8 cellular contexts compared by ENCODE assay signal in genomic region chr9:95504053-95504963, GRCh38. TPM values are rescaled to one million over a fixed set of nuclear protein-coding genes. Genes with fewer than 3 reads are reported as not detected.
DNase-seq lines count a peak whose midpoint lies in the region; ATAC-seq and TF ChIP-seq lines count a peak whose summit lies in the region.

No MANE protein-coding gene starts in this region.

- H3K27me3 ChIP-seq in smooth muscle cell (ENCODE audit: low read depth): no peaks in the 10 kb centered on the region

- no peaks in the 10 kb centered on the region for H3K36me3 Mint-ChIP-seq in activated CD4-positive, alpha-beta T cell treated with anti-CD3 and anti-CD28 coated beads, Interleukin-2, amount 10 ng/mL, durations not matched to agents 24 days and 14 days (ENCODE audit: low read depth)

- intact Hi-C loops in activated CD4-positive, alpha-beta T cell treated with anti-CD3 and anti-CD28 coated beads, Interleukin-2, amount 10 ng/mL, durations not matched to agents 24 days and 14 days (cut with micrococcal nuclease): no loop called here

- H3K27ac ChIP-seq in RWPE1 (peak overlapping the region; percentile 18; the same call in 1 of the 2 replicates), smooth muscle cell (ENCODE audit: low read depth) (no peak overlapping the region)

- peaks cover 62% of the 10 kb centered on the region for H3K27me3 Mint-ChIP-seq in activated CD4-positive, alpha-beta T cell treated with anti-CD3 and anti-CD28 coated beads, Interleukin-2, amount 10 ng/mL, durations not matched to agents 24 days and 14 days

- POLR2A ChIA-PET in RWPE1 (lab: Yijun Ruan, JAX; ENCODE audit: low non-redundant PET): interaction anchor here (0.6 to 0.7 kb wide), 2 partner anchors 701 to 807 kb away, joined by 3 to 5 read pairs; no protein-coding TSS in a partner anchor

- 34% methylated on average over 15 of the region's 15 CpGs for WGBS in smooth muscle cell (ENCODE audit: low lambda C conversion rate)

- H3K4me3 ChIP-seq in smooth muscle cell: peak overlapping the region; percentile 90

- TF ChIP-seq CTCF in RWPE1 (conservative IDR thresholded peaks at IDR 0.05; ENCODE audit: low read depth): no peak
- TF ChIP-seq CTCF in smooth muscle cell (IDR thresholded peaks at IDR 0.05; ENCODE audit: borderline replicate concordance, insufficient read depth, poor library complexity, severe bottlenecking): no peak

- H3K4me1 ChIP-seq in smooth muscle cell (ENCODE audit: low read depth): peaks cover 16% of the 10 kb centered on the region

- ATAC-seq in GM21619 (IDR thresholded peaks at IDR 0.05; ENCODE audit: unreplicated experiment) (no peak), GM18867 (IDR thresholded peaks at IDR 0.05; ENCODE audit: unreplicated experiment) (no peak)

- peak overlapping the region; percentile 96 for H3K4me2 ChIP-seq in smooth muscle cell

- CTCF ChIA-PET in RWPE1 (lab: Yijun Ruan, JAX): interaction anchor here (0.7 kb wide), 1 partner anchor 1502 kb away, joined by 4 read pairs; no protein-coding TSS in a partner anchor

- peak; percentile 66 for DNase-seq in H4 (ENCODE audit: low spot score)
- DNase-seq in RWPE1 (ENCODE audit: low spot score): peak; percentile 53
- peak; percentile 26 for DNase-seq in germinal center (ENCODE audit: low spot score)
- no peak for DNase-seq in smooth muscle cell (lab: John Stamatoyannopoulos, UW; ENCODE audit: unreplicated experiment)
- DNase-seq in activated CD4-positive, alpha-beta T cell treated with anti-CD3 and anti-CD28 coated beads for 1 hour: no peak
- no peak for DNase-seq in activated CD4-positive, alpha-beta T cell treated with anti-CD3 and anti-CD28 coated beads, Interleukin-2, amount 10 ng/mL, durations not matched to agents 24 days and 14 days

- no peaks in the 10 kb centered on the region for H3K36me3 ChIP-seq in smooth muscle cell (ENCODE audit: low read depth)

- H3F3A ChIP-seq in smooth muscle cell (ENCODE audit: low read depth): peaks cover 18% of the 10 kb centered on the region

- H2AFZ ChIP-seq in smooth muscle cell (ENCODE audit: low read depth): no peak overlapping the region

- no peak overlapping the region for H3K27ac Mint-ChIP-seq in activated CD4-positive, alpha-beta T cell treated with anti-CD3 and anti-CD28 coated beads, Interleukin-2, amount 10 ng/mL, durations not matched to agents 24 days and 14 days

- peaks cover 20% of the 10 kb centered on the region for H3K79me2 ChIP-seq in smooth muscle cell (ENCODE audit: low read depth)

- no peak overlapping the region for H3K4me3 Mint-ChIP-seq in activated CD4-positive, alpha-beta T cell treated with anti-CD3 and anti-CD28 coated beads, Interleukin-2, amount 10 ng/mL, durations not matched to agents 24 days and 14 days

- H3K9me3 ChIP-seq in smooth muscle cell (replicated peaks; ENCODE audit: low read depth): no peaks in the 10 kb centered on the region

- no peaks in the 10 kb centered on the region for H3K9me3 Mint-ChIP-seq in activated CD4-positive, alpha-beta T cell treated with anti-CD3 and anti-CD28 coated beads, Interleukin-2, amount 10 ng/mL, durations not matched to agents 24 days and 14 days

- no peak overlapping the region for H3K9ac ChIP-seq in smooth muscle cell (ENCODE audit: low read depth)

- peaks cover 20% of the 10 kb centered on the region for H3K4me1 Mint-ChIP-seq in activated CD4-positive, alpha-beta T cell treated with anti-CD3 and anti-CD28 coated beads, Interleukin-2, amount 10 ng/mL, durations not matched to agents 24 days and 14 days

- H4K20me1 ChIP-seq in smooth muscle cell (ENCODE audit: low read depth): peaks cover 59% of the 10 kb centered on the region

RNA-seq across cellular contexts. Expression of gene PTCH1, which starts 12.5 kb away (rescaled TPM):
- total RNA-seq in H4 (2014; rRNA removed; shearing (Covaris generic)): 7.5 and 12.3 TPM in 2 replicates
- total RNA-seq in smooth muscle cell: 6.3 and 20.6 TPM in 2 replicates
- 3.7 and 5.8 TPM in 2 replicates for polyA plus RNA-seq in smooth muscle cell
- total RNA-seq in activated CD4-positive, alpha-beta T cell treated with anti-CD3 and anti-CD28 coated beads, Interleukin-2, amount 10 ng/mL, durations not matched to agents 24 days and 14 days: 4.2 and 5.0 TPM in 2 replicates

Comparison
In these comparisons a context has a peak if more than half of its experiments do, and no peak if none do; other contexts are left out.
1. DNase-seq: peak in H4 (single experiment), RWPE1 (single experiment) and germinal center (single experiment); none in smooth muscle cell (single experiment), activated CD4-positive, alpha-beta T cell treated with anti-CD3 and anti-CD28 coated beads for 1 hour (single experiment) and activated CD4-positive, alpha-beta T cell treated with anti-CD3 and anti-CD28 coated beads, Interleukin-2, amount 10 ng/mL, durations not matched to agents 24 days and 14 days (single experiment).